ENCODE assay signal across 24 cellular contexts in the genomic region with DNA sequence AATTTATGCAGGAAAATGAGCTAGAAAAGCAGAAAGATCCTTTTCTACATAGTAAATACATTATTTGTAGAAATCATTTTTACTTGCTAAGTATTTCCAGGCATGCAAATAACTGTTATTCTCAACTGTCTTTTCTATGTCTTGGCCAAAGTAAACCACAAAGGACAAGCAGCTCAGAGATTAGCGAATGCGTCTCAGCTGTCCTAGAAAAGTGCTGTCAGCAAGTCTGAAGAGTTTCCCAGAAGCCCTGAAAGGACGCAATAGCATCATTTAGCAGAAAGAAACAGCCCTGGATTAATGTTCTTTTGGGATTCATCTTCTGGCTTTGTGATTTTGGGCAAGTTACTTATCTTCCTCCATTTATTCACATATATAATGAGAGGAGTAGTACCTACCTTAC.
"Had no signal": no experiment of that assay in that cellular context is flagged by ENCODE, and none has a peak within 500 bp of the region (broad histone marks: within the 10 kb centered on the region; RNA-seq: fewer than 3 reads in every experiment).

No MANE protein-coding gene starts in this region.

- ATAC-seq: activated CD8-positive, alpha-beta memory T cell treated with anti-CD3 and anti-CD28 coated beads, Interleukin-2, amount 10 ng/mL, durations not matched to agents 7 days and 5 days had no signal

- H3K27me3 ChIP-seq: breast epithelium, MG63 had no signal

- H3K4me1 ChIP-seq: breast epithelium had no signal

- H3K9me3 ChIP-seq: breast epithelium, MG63 had no signal

- DNase-seq: activated B cell treated with CpG ODN at 0.5 μM for 24 hours; activated CD4-positive, alpha-beta T cell treated with anti-CD3 and anti-CD28 coated beads for 1 hour; activated CD4-positive, alpha-beta T cell treated with anti-CD3 and anti-CD28 coated beads, Interleukin-2, amount 10 ng/mL, durations not matched to agents 24 days and 14 days; activated CD4-positive, alpha-beta T cell treated with anti-CD3 and anti-CD28 coated beads, Interleukin-2, amount 50 U/mL, for 48 hours; activated CD8-positive, alpha-beta memory T cell treated with anti-CD3 and anti-CD28 coated beads, Interleukin-2, amount 10 ng/mL, durations not matched to agents 7 days and 5 days; activated effector memory CD4-positive, alpha-beta T cell treated with Interleukin-2 at 50 U/mL for 16 hours; activated naive CD4-positive, alpha-beta T cell; activated T-cell treated with anti-CD3 and anti-CD28 coated beads, Interleukin-2, amount 50 U/mL, for 24 hours; aorta; KG1; MG63; MV-4-11; NCI-H1092 treated with DMSO at 0.1 percent for 48 hours; NCI-H1436; NCI-H1694 treated with DMSO at 0.1 percent for 48 hours; NCI-H2029 treated with DMSO at 0.1 percent for 48 hours; NCI-H345; NCI-H510A; NCI-H526 treated with DMSO at 0.1 percent for 48 hours; NCI-H82; SHP77 treated with DMSO at 0.1 percent for 48 hours had no signal

- H3K36me3 ChIP-seq: breast epithelium, MG63 had no signal

- H3K27ac ChIP-seq: breast epithelium, RWPE1 had no signal

- FAIRE-seq: TTC549 had no signal

- H3K4me3 ChIP-seq: breast epithelium, MG63 had no signal
